In the genomic region with DNA sequence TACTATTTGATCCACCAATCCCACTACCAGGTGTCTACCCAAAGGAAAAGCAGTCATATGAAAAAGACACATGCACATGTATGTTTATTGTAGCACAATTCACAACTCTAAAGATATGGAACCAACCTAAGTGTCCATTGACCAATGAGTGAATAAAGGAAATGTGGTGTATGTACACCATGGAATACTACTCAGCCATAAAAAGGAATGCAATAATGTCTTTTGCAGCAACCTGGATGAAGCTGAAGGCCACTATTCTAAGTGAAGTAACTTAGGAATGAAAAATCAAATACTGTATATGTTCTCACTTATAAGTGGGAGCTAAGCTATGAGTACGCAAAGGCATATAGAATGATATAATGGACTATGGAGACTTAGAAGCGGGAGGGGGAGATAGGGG, we compare ENCODE assay signal across 36 cellular contexts.
"Had no signal": no experiment of that assay in that cellular context is flagged by ENCODE, and none has a peak within 500 bp of the region (broad histone marks: within the 10 kb centered on the region; RNA-seq: fewer than 3 reads in every experiment).

No MANE protein-coding gene starts in this region.

- H3K4me3 ChIP-seq: MG63 had no signal

- H3K9me3 ChIP-seq: MG63 had no signal

- H3K27me3 ChIP-seq: MG63 had no signal

- DNase-seq: Kasumi-1, MG63, MM.1S, MV-4-11, NCI-H1048, NCI-H1092, NCI-H1092 treated with DMSO at 0.1 percent for 48 hours, NCI-H1105, NCI-H1105 treated with DMSO at 0.1 percent for 48 hours, NCI-H1417, NCI-H1417 treated with DMSO at 0.1 percent for 48 hours, NCI-H1436, NCI-H1436 treated with DMSO at 0.1 percent for 48 hours, NCI-H146, NCI-H1694, NCI-H1694 treated with DMSO at 0.1 percent for 48 hours, NCI-H187, NCI-H187 treated with DMSO at 0.1 percent for 48 hours, NCI-H1930, NCI-H2029, NCI-H2029 treated with DMSO at 0.1 percent for 48 hours, NCI-H2081, NCI-H2081 treated with DMSO at 0.1 percent for 48 hours, NCI-H2107, NCI-H2171, NCI-H2171 treated with DMSO at 0.1 percent for 48 hours, NCI-H2227 treated with DMSO at 0.1 percent for 48 hours, NCI-H226, NCI-H345, NCI-H446, NCI-H446 treated with DMSO at 0.1 percent for 48 hours, NCI-H510A, NCI-H510A treated with DMSO at 0.1 percent for 48 hours, NCI-H524, NCI-H524 treated with DMSO at 0.1 percent for 48 hours, NCI-H526 had no signal
